In genomic region chr3:148077318-148077923, GRCh38 we compare ENCODE assay signal across 8 cellular contexts.
DNase-seq lines count a peak whose midpoint lies in the region; ATAC-seq, FAIRE-seq and TF ChIP-seq lines count a peak whose summit lies in the region.

No MANE protein-coding gene starts in this region.

- H3K9me3 ChIP-seq in thyroid gland, result no peaks in the 10 kb centered on the region

- no peaks in the 10 kb centered on the region for H3K36me3 ChIP-seq in thyroid gland

- no peak overlapping the region for H3K27ac ChIP-seq in thyroid gland

- DNase-seq in ACHN (peak; percentile 52), NCI-H146 (lab: John Stamatoyannopoulos, UW) (peak; percentile 38), thyroid gland (no peak)
- DNase-seq in NK-92 treated with Interleukin-12 subunit alpha and Interleukin-12 subunit beta, amount 100 ng/mL, for 24 hours (lab: John Stamatoyannopoulos, UW), result no peak

- H3K4me3 ChIP-seq in thyroid gland (replicated peaks in 1 of 3), result no peak overlapping the region

- in situ Hi-C loops in ACHN (cut with HindIII; ENCODE audit: low pct_ligation_motif_present, low pct_unique_long_range_greater_than_20kb, low sequenced_read_pairs), result no loop called here

- H3K4me1 ChIP-seq in thyroid gland, result peaks cover 0 to 7% of the 10 kb centered on the region in 2 donors

- intact Hi-C loops in thyroid gland (cut with DNase I), result no loop called here

- no peaks in the 10 kb centered on the region for H3K27me3 ChIP-seq in thyroid gland

- 10 to 13% methylated on average over 1 of the region's 1 CpG for WGBS in thyroid gland, 2 donors

- no peak for TF ChIP-seq POLR2A in thyroid gland (IDR thresholded peaks at IDR 0.05)

- peak in 4 of 6 experiments; percentile 6 to 59 (median 42) for TF ChIP-seq CTCF in thyroid gland (IDR thresholded peaks at IDR 0.05)

- FAIRE-seq in endometrium (lab: Jason Lieb, UNC), result peak; percentile 81

- ATAC-seq in GM18861 (IDR thresholded peaks at IDR 0.05; ENCODE audit: unreplicated experiment), result peak; percentile 60
- ATAC-seq in HG02884 (IDR thresholded peaks at IDR 0.05; ENCODE audit: unreplicated experiment), result no peak
- ATAC-seq in esophagus mucosa, result no peak

Comparison
In these comparisons a context has a peak if more than half of its experiments do, and no peak if none do; other contexts are left out.
1. DNase-seq: peak in ACHN (single experiment) and NCI-H146 (single experiment); none in thyroid gland (0 of 2) and NK-92 treated with Interleukin-12 subunit alpha and Interleukin-12 subunit beta, amount 100 ng/mL, for 24 hours (single experiment).